ENCODE assay signal across 13 cellular contexts in genomic region chr17:52537368-52537767, GRCh38.
DNase-seq lines count a peak whose midpoint lies in the region; ATAC-seq and TF ChIP-seq lines count a peak whose summit lies in the region.
"Had no signal": no experiment of that assay in that cellular context is flagged by ENCODE, and none has a peak within 500 bp of the region (broad histone marks: within the 10 kb centered on the region; RNA-seq: fewer than 3 reads in every experiment).

No MANE protein-coding gene starts in this region.

- H3K9me3 Mint-ChIP-seq in glutamatergic neuron (ENCODE audit: unreplicated experiment): peaks cover 5% of the 10 kb centered on the region

- no peak overlapping the region for H3K4me3 Mint-ChIP-seq in glutamatergic neuron (ENCODE audit: unreplicated experiment)
- H3K4me3 Mint-ChIP-seq: CD4-positive, alpha-beta memory T cell had no signal

- no peaks in the 10 kb centered on the region for H3K4me1 ChIP-seq in HAP-1
- no peaks in the 10 kb centered on the region for H3K4me1 ChIP-seq in gastroesophageal sphincter

- in situ Hi-C loops in HAP-1 (cut with MboI; ENCODE audit: low sequenced_read_pairs): no loop called here

- intact Hi-C loops in Right ventricle myocardium superior (cut with DNase I): no loop called here
- intact Hi-C loops in left cardiac atrium (cut with DNase I): no loop called here

- H3K4me1 Mint-ChIP-seq in glutamatergic neuron (ENCODE audit: low read depth, unreplicated experiment): peaks cover 5% of the 10 kb centered on the region

- no peak for DNase-seq in Right ventricle myocardium superior
- no peak for DNase-seq in left cardiac atrium
- peak; percentile 25 to 51 for DNase-seq in NCI-H446 (lab: John Stamatoyannopoulos, UW)
- no peak for DNase-seq in glutamatergic neuron
- DNase-seq in AML-193 (lab: John Stamatoyannopoulos, UW): no peak
- no peak for DNase-seq in HAP-1 (ENCODE audit: low spot score in 2 of 2)
- DNase-seq: BE2C; CD4-positive, alpha-beta memory T cell; DND-41; GF-D8 had no signal

- H3K4me3 ChIP-seq in HAP-1: no peak overlapping the region
- no peak overlapping the region for H3K4me3 ChIP-seq in gastroesophageal sphincter

- H3K27me3 Mint-ChIP-seq in glutamatergic neuron (ENCODE audit: unreplicated experiment): no peaks in the 10 kb centered on the region
- H3K27me3 Mint-ChIP-seq: CD4-positive, alpha-beta memory T cell had no signal

- H3K27me3 ChIP-seq in HAP-1 (ENCODE audit: low read depth) (no peaks in the 10 kb centered on the region), gastroesophageal sphincter (no peaks in the 10 kb centered on the region)
- H3K27me3 ChIP-seq: BE2C had no signal

- TF ChIP-seq CTCF in glutamatergic neuron (IDR thresholded peaks at IDR 0.05; ENCODE audit: partially characterized antibody, unreplicated experiment) (no peak), gastroesophageal sphincter (IDR thresholded peaks at IDR 0.05) (no peak)

- 7% methylated on average over 1 of the region's 1 CpG for WGBS in gastroesophageal sphincter (ENCODE audit: low coverage in 1 of 2), 2 donors

- H3K27ac Mint-ChIP-seq in glutamatergic neuron (ENCODE audit: unreplicated experiment): peak overlapping the region; percentile 50
- H3K27ac Mint-ChIP-seq: CD4-positive, alpha-beta memory T cell had no signal

- H3K36me3 Mint-ChIP-seq in glutamatergic neuron (ENCODE audit: unreplicated experiment): no peaks in the 10 kb centered on the region
- H3K36me3 Mint-ChIP-seq: CD4-positive, alpha-beta memory T cell had no signal

- TF ChIP-seq EP300 in gastroesophageal sphincter (IDR thresholded peaks at IDR 0.05): no peak

- no peak for TF ChIP-seq POLR2A in gastroesophageal sphincter (IDR thresholded peaks at IDR 0.05)

- H3K9me3 ChIP-seq in HAP-1: no peaks in the 10 kb centered on the region
- H3K9me3 ChIP-seq in gastroesophageal sphincter: no peaks in the 10 kb centered on the region
- H3K9me3 ChIP-seq: BE2C had no signal

- no peaks in the 10 kb centered on the region for H3K36me3 ChIP-seq in HAP-1 (replicated peaks)
- no peaks in the 10 kb centered on the region for H3K36me3 ChIP-seq in gastroesophageal sphincter
- H3K36me3 ChIP-seq: BE2C had no signal

- H3K27ac ChIP-seq in gastroesophageal sphincter: no peak overlapping the region
- H3K27ac ChIP-seq: C4-2B had no signal

- ATAC-seq in Right ventricle myocardium superior (ENCODE audit: poor library complexity) (peak; percentile 79), left cardiac atrium (no peak), gastroesophageal sphincter (no peak)
- ATAC-seq: HCT116 had no signal

Comparison
In these comparisons a context has a peak if more than half of its experiments do, and no peak if none do; other contexts are left out.
1. DNase-seq: peak in NCI-H446 (2 of 2); none in Right ventricle myocardium superior (single experiment), left cardiac atrium (single experiment), glutamatergic neuron (single experiment), AML-193 (0 of 2) and HAP-1 (0 of 2).